Comparison of ENCODE assay signal across 24 cellular contexts in the genomic region with DNA sequence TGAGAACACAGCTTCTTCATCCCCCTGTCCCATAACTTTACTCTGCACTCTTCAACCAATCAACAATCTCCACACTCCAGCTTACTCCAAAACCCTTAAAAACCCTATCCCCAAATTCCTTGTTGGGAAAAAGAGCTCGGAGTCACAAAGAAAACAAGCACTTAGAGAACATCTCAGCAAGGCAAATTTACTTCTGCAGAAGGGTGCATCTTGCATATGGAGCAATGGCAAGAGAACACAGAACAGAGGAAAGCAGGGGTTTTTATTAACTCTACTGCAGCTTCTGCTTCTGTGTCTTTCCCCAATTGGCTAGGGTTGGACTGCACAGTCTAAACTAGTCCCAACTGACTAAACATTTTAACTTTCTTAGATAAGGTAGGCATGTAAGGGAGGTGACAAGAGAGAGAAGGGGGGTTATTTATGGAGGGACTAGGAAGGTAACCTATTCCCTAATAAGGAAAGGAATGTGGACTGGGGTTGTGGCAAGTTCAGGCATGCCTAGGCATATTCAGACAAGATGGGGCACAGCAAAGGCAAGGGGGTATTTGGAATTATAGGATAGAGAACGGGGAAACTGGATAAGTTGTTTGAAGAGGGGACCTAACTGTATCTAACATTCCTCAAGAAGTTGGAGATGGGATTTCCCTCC.
"Had no signal": no experiment of that assay in that cellular context is flagged by ENCODE, and none has a peak within 500 bp of the region (broad histone marks: within the 10 kb centered on the region; RNA-seq: fewer than 3 reads in every experiment).

No MANE protein-coding gene starts in this region.

- H3K79me2 ChIP-seq: parathyroid adenoma had no signal

- H3K36me3 ChIP-seq: esophagus squamous epithelium, gastroesophageal sphincter, left ventricle myocardium inferior, lower lobe of right lung, sigmoid colon, stomach, thoracic aorta, transverse colon had no signal

- H3K4me3 ChIP-seq: esophagus squamous epithelium, gastroesophageal sphincter, left ventricle myocardium inferior, lower lobe of right lung, psoas muscle, sigmoid colon, skin epidermis, stomach, thoracic aorta, transverse colon had no signal

- H3K9ac ChIP-seq: parathyroid adenoma had no signal

- H3K4me1 ChIP-seq: esophagus squamous epithelium, gastroesophageal sphincter, left ventricle myocardium inferior, lower lobe of right lung, parathyroid adenoma, psoas muscle, sigmoid colon, stomach, transverse colon had no signal

- H3K4me3 Mint-ChIP-seq: dendritic cell treated with granulocyte-macrophage colony-stimulating factor and Interleukin-4, amounts not matched to agents 40 ng/mL and 50 ng/mL, for 4 days; effector memory CD8-positive, alpha-beta T cell; memory B cell; mesothelial cell of epicardium; nephron had no signal

- H3K27ac ChIP-seq: esophagus squamous epithelium, gastroesophageal sphincter, left ventricle myocardium inferior, lower lobe of right lung, parathyroid adenoma, psoas muscle, sigmoid colon, skin epidermis, stomach, thoracic aorta, transverse colon had no signal

- H3K27me3 ChIP-seq: esophagus squamous epithelium, gastroesophageal sphincter, sigmoid colon, transverse colon had no signal

- H3K27me3 Mint-ChIP-seq: dendritic cell treated with granulocyte-macrophage colony-stimulating factor and Interleukin-4, amounts not matched to agents 40 ng/mL and 50 ng/mL, for 4 days had no signal

- DNase-seq: effector memory CD8-positive, alpha-beta T cell; esophagus squamous epithelium; foreskin fibroblast; glutamatergic neuron; kidney; left cardiac atrium; left ventricle myocardium inferior; lower lobe of right lung; psoas muscle; retina; sigmoid colon; stimulated activated CD4-positive, alpha-beta T cell treated with anti-CD3 and anti-CD28 coated beads, Interleukin-12 subunit alpha, Interleukin-12 subunit beta, amount 100 ng/mL, for 4 hours; stimulated activated naive CD4-positive, alpha-beta T cell; stomach; substantia nigra; transverse colon had no signal

- H2AFZ ChIP-seq: parathyroid adenoma had no signal

- H3K27ac Mint-ChIP-seq: dendritic cell treated with granulocyte-macrophage colony-stimulating factor and Interleukin-4, amounts not matched to agents 40 ng/mL and 50 ng/mL, for 4 days; effector memory CD8-positive, alpha-beta T cell; memory B cell; mesothelial cell of epicardium had no signal

- ATAC-seq: effector memory CD8-positive, alpha-beta T cell; gastroesophageal sphincter; left cardiac atrium; lower lobe of right lung; psoas muscle had no signal

- H3K9me3 ChIP-seq: psoas muscle had no signal

- H3K4me1 Mint-ChIP-seq: memory B cell, mesothelial cell of epicardium had no signal
